ENCODE assay signal across 8 cellular contexts in genomic region chr1:36099681-36100341, GRCh38. TPM values are rescaled to one million over a fixed set of nuclear protein-coding genes. Genes with fewer than 3 reads are reported as not detected.
DNase-seq lines count a peak whose midpoint lies in the region; ATAC-seq and TF ChIP-seq lines count a peak whose summit lies in the region.

No MANE protein-coding gene starts in this region.

- H3K9me3 Mint-ChIP-seq in GM23338, result no peaks in the 10 kb centered on the region; the same call in 2 of the 3 replicates

- H2AFZ ChIP-seq in GM23338, result peak overlapping the region; percentile 90

- intact Hi-C loops in dorsolateral prefrontal cortex (cut with DNase I), result loop anchor here (1.0 to 5.0 kb wide), 5 partner anchors 34 to 322 kb away; no protein-coding TSS in a partner anchor

- WGBS in lung, 2 donors, result 30 to 37% methylated on average over 18 of the region's 18 CpGs

- DNase-seq in AML-193 (lab: John Stamatoyannopoulos, UW) (peak; percentile 17 to 42), GM23338 (ENCODE audit: low spot score) (peak; percentile 93), NCI-H460 (ENCODE audit: extremely low read depth, low read depth) (peak; percentile 65), dorsolateral prefrontal cortex (peak in 9 of 10 donors; percentile 68 to 83 (median 75)), lung (ENCODE audit: low spot score) (peak; percentile 76), cortex of kidney (lab: John Stamatoyannopoulos, UW) (no peak)
- peak; percentile 83 to 85 for DNase-seq in activated CD4-positive, alpha-beta T cell treated with anti-CD3 and anti-CD28 coated beads, Interleukin-2, amount 50 U/mL, for 48 hours
- DNase-seq in stimulated activated CD8-positive, alpha-beta memory T cell treated with anti-CD3 and anti-CD28 coated beads, Interleukin-12 subunit alpha, Interleukin-12 subunit beta, amount 100 ng/mL, for 24 hours (ENCODE audit: extremely low read depth), result peak; percentile 55

- H3K4me2 ChIP-seq in GM23338, result 0 out of 2 replicates have a peak overlapping the region, but pooled peaks have one; percentile 60

- H3K36me3 Mint-ChIP-seq in GM23338 (ENCODE audit: low read depth), result peaks cover 4% of the 10 kb centered on the region; the same call in 1 of the 3 replicates

- no peaks in the 10 kb centered on the region for H3K9me2 ChIP-seq in GM23338 (ENCODE audit: insufficient read depth)

- ATAC-seq in GM23338, result peak; percentile 83
- peak; percentile 86 for ATAC-seq in lung (ENCODE audit: insufficient read depth, low FRiP score)

- no peaks in the 10 kb centered on the region for H4K20me1 ChIP-seq in GM23338 (replicated peaks; ENCODE audit: insufficient read depth)

- 0 out of 2 replicates have a peak, but pooled peaks cover 16% of the 10 kb centered on the region for H3F3A ChIP-seq in GM23338 (replicated peaks; ENCODE audit: low read depth)

- H3K27me3 Mint-ChIP-seq in GM23338 (ENCODE audit: insufficient read depth, low read depth, poor library complexity), result peaks cover 5% of the 10 kb centered on the region

- H3K4me1 Mint-ChIP-seq in GM23338, result peaks cover 17% of the 10 kb centered on the region

- H3K9me3 ChIP-seq in lung (ENCODE audit: control insufficient read depth in 2 of 2, insufficient read depth in 1 of 2, low read length in 1 of 2), result no peaks in the 10 kb centered on the region

- no peak overlapping the region for H3K27ac ChIP-seq in GM23338 (ENCODE audit: low read depth)
- H3K27ac ChIP-seq in dorsolateral prefrontal cortex, result peak overlapping the region in 9 of 59 donors; percentile 10 to 92 (median 62)
- no peak overlapping the region for H3K27ac ChIP-seq in lung (ENCODE audit: low read depth in 1 of 2, low read length in 1 of 2)

- H3K27me3 ChIP-seq in GM23338 (ENCODE audit: insufficient read depth) (no peaks in the 10 kb centered on the region), dorsolateral prefrontal cortex (no peaks in the 10 kb centered on the region), lung (ENCODE audit: control insufficient read depth, insufficient read depth) (no peaks in the 10 kb centered on the region)

- H3K4me1 ChIP-seq in GM23338 (ENCODE audit: insufficient read depth), result peaks cover 6% of the 10 kb centered on the region
- peaks cover 0 to 8% of the 10 kb centered on the region in 2 donors for H3K4me1 ChIP-seq in lung (ENCODE audit: control insufficient read depth in 2 of 2, insufficient read depth in 2 of 2, low read length in 2 of 2)

- no peak overlapping the region for H3K4me3 Mint-ChIP-seq in GM23338

- H3K27ac Mint-ChIP-seq in GM23338, result 0 out of 2 replicates have a peak overlapping the region, but pooled peaks have one; percentile 36

- H3K4me3 ChIP-seq in GM23338 (no peak overlapping the region), dorsolateral prefrontal cortex (peak overlapping the region in 5 of 59 donors; percentile 3 to 26 (median 12)), lung (no peak overlapping the region)

- no peaks in the 10 kb centered on the region for H3K79me2 ChIP-seq in GM23338 (replicated peaks; ENCODE audit: insufficient read depth)

- H3K36me3 ChIP-seq in GM23338 (ENCODE audit: insufficient read depth) (no peaks in the 10 kb centered on the region), lung (ENCODE audit: control insufficient read depth in 2 of 2, insufficient read depth in 2 of 2, low read length in 2 of 2) (peaks cover 0 to 13% of the 10 kb centered on the region in 2 donors)

- peak; percentile 91 to 98 for TF ChIP-seq CTCF in GM23338 (conservative IDR thresholded peaks at IDR 0.05; ENCODE audit: low read depth in 2 of 2)
- peak; percentile 70 to 95 (median 88) for TF ChIP-seq CTCF in dorsolateral prefrontal cortex (IDR thresholded peaks at IDR 0.05 in 54 of 56, conservative IDR thresholded peaks at IDR 0.05 in 2 of 56; ENCODE audit: low read depth in 1 of 56, partially characterized antibody in 56 of 56)
- TF ChIP-seq CTCF in lung (IDR thresholded peaks at IDR 0.05; ENCODE audit: control extremely low read depth, extremely low read depth), result peak; percentile 82

TF ChIP-seq in GM23338, 12 proteins besides CTCF, POLR2A, EP300 and RAD21:
- TF ChIP-seq NANOG (IDR thresholded peaks at IDR 0.05; ENCODE audit: borderline replicate concordance) (no peak), STAT1 (IDR thresholded peaks at IDR 0.05; ENCODE audit: unreplicated experiment) (no peak), ZNF331 (CRISPR knock-in tag; IDR thresholded peaks at IDR 0.05; ENCODE audit: low read depth) (no peak), ZNF114 (CRISPR knock-in tag; IDR thresholded peaks at IDR 0.05) (no peak)

RNA-seq across cellular contexts. Expression of gene ADPRS, which starts 11.1 kb away (rescaled TPM):
- total RNA-seq in GM23338 (2014; rRNA removed; shearing (Covaris generic)), result 46.6 and 47.1 TPM in 2 replicates
- 21.5 and 22.6 TPM in 2 replicates for polyA plus RNA-seq in GM23338 (2016; fragmentation: Nextera tagmentation; extraction: Ambion mirVana)
- total RNA-seq in NCI-H460 (2014; rRNA removed; shearing (Covaris generic)), result 16.7 and 21.5 TPM in 2 replicates
- polyA plus RNA-seq in NCI-H460 (2014; cell fraction: nucleus; rRNA removed), result 30.2 and 43.4 TPM in 2 replicates
- total RNA-seq in dorsolateral prefrontal cortex, result 10 to 100 TPM; 14.4 to 31.1 (median 20.5) TPM
- total RNA-seq in lung, result 10 to 100 TPM; 22.0 to 44.3 TPM
- polyA plus RNA-seq in lung, result 10 to 100 TPM; 29.9 to 35.2 TPM

RNA-seq across cellular contexts. Expression of gene TEKT2, which starts 15.9 kb away (rescaled TPM):
- 0.62 and 0.94 TPM in 2 replicates for total RNA-seq in GM23338 (2014; rRNA removed; shearing (Covaris generic))
- polyA plus RNA-seq in GM23338 (2016; fragmentation: Nextera tagmentation; extraction: Ambion mirVana), result 0.24 and 0.36 TPM in 2 replicates
- total RNA-seq in NCI-H460 (2014; rRNA removed; shearing (Covaris generic)), result not detected in 2 replicates
- polyA plus RNA-seq in NCI-H460 (2014; cell fraction: nucleus; rRNA removed), result not detected in 2 replicates
- total RNA-seq in dorsolateral prefrontal cortex, result 1 to 10 TPM in 114 of 120 experiments, under 1 TPM in 6; 0.49 to 6.0 (median 2.3) TPM
- 10 to 100 TPM; 21.3 to 40.2 TPM for total RNA-seq in lung
- polyA plus RNA-seq in lung, result 10 to 100 TPM; 10.2 to 11.6 TPM

RNA-seq across cellular contexts. Expression of gene COL8A2, which starts 25.2 kb away (rescaled TPM):
- total RNA-seq in GM23338 (2014; rRNA removed; shearing (Covaris generic)), result 4.9 and 5.0 TPM in 2 replicates
- polyA plus RNA-seq in GM23338 (2016; fragmentation: Nextera tagmentation; extraction: Ambion mirVana), result 0.77 and 0.95 TPM in 2 replicates
- total RNA-seq in NCI-H460 (2014; rRNA removed; shearing (Covaris generic)), result 0.12 and 0.20 TPM in 2 replicates
- 0.04 and 0.13 TPM in 2 replicates for polyA plus RNA-seq in NCI-H460 (2014; cell fraction: nucleus; rRNA removed)
- total RNA-seq in dorsolateral prefrontal cortex, result 1 to 10 TPM in 92 of 120 experiments, under 1 TPM in 28; 0.33 to 4.9 (median 1.3) TPM
- 1 to 10 TPM; 2.0 to 6.0 TPM for total RNA-seq in lung
- 1 to 10 TPM; 2.8 to 3.8 TPM for polyA plus RNA-seq in lung

RNA-seq across cellular contexts. Expression of gene TRAPPC3, which starts 49.5 kb away (rescaled TPM):
- 55.8 and 55.9 TPM in 2 replicates for total RNA-seq in GM23338 (2014; rRNA removed; shearing (Covaris generic))
- polyA plus RNA-seq in GM23338 (2016; fragmentation: Nextera tagmentation; extraction: Ambion mirVana) (45.2 and 45.6 TPM in 2 replicates), lung (10 to 100 TPM; 60.8 to 83.9 TPM)
- total RNA-seq in NCI-H460 (2014; rRNA removed; shearing (Covaris generic)), result 54.7 and 62.9 TPM in 2 replicates
- 77.1 and 105 TPM in 2 replicates for polyA plus RNA-seq in NCI-H460 (2014; cell fraction: nucleus; rRNA removed)
- total RNA-seq in dorsolateral prefrontal cortex (10 to 100 TPM; 41.0 to 81.9 (median 61.8) TPM), lung (10 to 100 TPM; 37.3 to 61.8 TPM)

RNA-seq across cellular contexts. Expression of gene MAP7D1, which starts 56.1 kb away (rescaled TPM):
- 37.4 and 59.8 TPM in 2 replicates for total RNA-seq in GM23338 (2014; rRNA removed; shearing (Covaris generic))
- polyA plus RNA-seq in GM23338 (2016; fragmentation: Nextera tagmentation; extraction: Ambion mirVana) (13.8 and 14.7 TPM in 2 replicates), lung (100 to 1,000 TPM in 1 of 2 donors, 10 to 100 TPM in 1; 53.9 to 103 TPM)
- total RNA-seq in NCI-H460 (2014; rRNA removed; shearing (Covaris generic)), result 33.7 and 33.9 TPM in 2 replicates
- polyA plus RNA-seq in NCI-H460 (2014; cell fraction: nucleus; rRNA removed), result 41.3 and 69.0 TPM in 2 replicates
- total RNA-seq in dorsolateral prefrontal cortex (100 to 1,000 TPM; 184 to 392 (median 248) TPM), lung (100 to 1,000 TPM in 1 of 2 donors, 10 to 100 TPM in 1; 47.3 to 140 TPM)
